ENCODE assay signal across 8 cellular contexts in the genomic region with DNA sequence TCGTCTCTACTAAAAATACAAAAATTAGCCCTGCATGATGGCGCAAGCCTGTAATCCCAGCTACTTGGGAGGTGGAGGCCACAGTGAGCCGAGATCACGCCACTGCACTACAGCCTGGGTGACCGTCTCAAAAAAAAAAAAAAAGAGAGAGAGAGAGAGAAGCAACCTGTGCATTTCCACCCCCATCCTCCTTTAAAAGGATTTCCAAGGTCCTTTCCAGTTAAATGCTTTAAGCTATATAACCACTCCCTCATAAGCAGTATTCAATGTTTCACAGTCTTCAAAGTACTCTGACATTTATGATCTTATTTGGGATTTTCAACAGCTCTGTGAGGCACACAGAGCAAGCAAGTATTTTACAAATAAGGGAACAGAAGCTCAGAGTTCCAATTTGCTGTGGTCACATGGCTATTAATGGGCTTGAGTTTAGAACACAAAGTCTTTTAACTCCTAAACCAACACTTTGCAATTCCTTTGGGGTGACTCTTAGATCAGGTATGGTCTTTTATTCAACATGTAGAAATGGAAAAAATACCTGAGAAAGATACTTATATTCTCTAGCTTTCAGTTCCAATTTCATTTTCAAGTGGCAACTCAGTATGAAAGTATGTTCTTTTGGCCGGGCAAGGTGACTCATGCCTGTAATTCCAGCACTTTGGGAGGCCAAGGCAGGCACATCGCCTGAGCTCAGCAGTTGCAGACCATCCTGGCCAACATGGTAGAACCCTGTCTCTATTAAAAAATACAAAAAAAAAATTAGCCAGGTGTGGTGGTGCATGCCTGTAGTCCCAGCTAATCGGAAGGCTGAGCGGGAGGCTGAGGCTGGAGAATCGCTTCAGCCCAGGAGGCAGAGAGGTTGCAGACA. TPM values are rescaled to one million over a fixed set of nuclear protein-coding genes. Genes with fewer than 3 reads are reported as not detected.
DNase-seq lines count a peak whose midpoint lies in the region; ATAC-seq and TF ChIP-seq lines count a peak whose summit lies in the region.

No MANE protein-coding gene starts in this region.

- H3K4me1 ChIP-seq in HUES48 (ENCODE audit: control insufficient read depth, insufficient read depth, low read length) (0 out of 2 replicates have a peak, but pooled peaks cover 6% of the 10 kb centered on the region), adrenal gland (replicated peaks in 1 of 2) (peaks cover 21 to 32% of the 10 kb centered on the region in 2 donors), left lung (peaks cover 14 to 38% of the 10 kb centered on the region in 2 donors)

- DNase-seq in adrenal gland: peak in 6 of 7 donors; percentile 58 to 69 (median 64)
- DNase-seq in left lung: peak in 1 of 2 donors; percentile 51
- peak; percentile 50 for DNase-seq in stimulated activated naive CD8-positive, alpha-beta T cell treated with anti-CD3 and anti-CD28 coated beads, Interleukin-15, Interleukin-2, amounts not matched to agents 100 U/mL and 50 U/mL, for 24 hours
- no peak for DNase-seq in Ammon's horn (ENCODE audit: low spot score)
- DNase-seq in DMS114 treated with DMSO at 0.1 percent for 48 hours (lab: John Stamatoyannopoulos, UW; ENCODE audit: unreplicated experiment): no peak

- H3K27ac ChIP-seq in HUES48 (ENCODE audit: low read depth, low read length) (peak overlapping the region; percentile 46), adrenal gland (peak overlapping the region in 4 of 5 donors; percentile 15 to 73 (median 68)), left lung (peak overlapping the region; percentile 71 to 81)

- no peak overlapping the region for H3K9ac ChIP-seq in HUES48 (ENCODE audit: low read depth, low read length)

- no peaks in the 10 kb centered on the region for H3K36me3 ChIP-seq in HUES48 (ENCODE audit: control insufficient read depth, insufficient read depth, low read length)
- H3K36me3 ChIP-seq in adrenal gland (replicated peaks in 1 of 2): no peaks in the 10 kb centered on the region
- no peaks in the 10 kb centered on the region for H3K36me3 ChIP-seq in left lung

- ATAC-seq in GM18907 (IDR thresholded peaks at IDR 0.05; ENCODE audit: unreplicated experiment) (peak; percentile 81), left lung (peak; percentile 88), GM21390 (IDR thresholded peaks at IDR 0.05; ENCODE audit: unreplicated experiment) (no peak)
- peak; percentile 91 for ATAC-seq in stimulated activated naive CD8-positive, alpha-beta T cell treated with anti-CD3 and anti-CD28 coated beads, Interleukin-15, Interleukin-2, amounts not matched to agents 100 U/mL and 50 U/mL, for 24 hours

- no peaks in the 10 kb centered on the region for H3K27me3 ChIP-seq in HUES48 (ENCODE audit: control insufficient read depth, insufficient read depth, low read length)
- H3K27me3 ChIP-seq in adrenal gland: no peaks in the 10 kb centered on the region
- no peaks in the 10 kb centered on the region for H3K27me3 ChIP-seq in left lung

- 61 to 64% (median 62%) methylated on average over 10 of the region's 10 CpGs for WGBS in adrenal gland, 4 donors

- TF ChIP-seq POLR2A in adrenal gland (IDR thresholded peaks at IDR 0.05): no peak

- no peak for TF ChIP-seq CTCF in adrenal gland (IDR thresholded peaks at IDR 0.05)
- TF ChIP-seq CTCF in left lung (IDR thresholded peaks at IDR 0.05): no peak

- no peak overlapping the region for H3K4me3 ChIP-seq in HUES48 (ENCODE audit: low read depth, low read length)
- peak overlapping the region in 1 of 4 donors; percentile 30 for H3K4me3 ChIP-seq in adrenal gland
- no peak overlapping the region for H3K4me3 ChIP-seq in left lung

- no peaks in the 10 kb centered on the region for H3K9me3 ChIP-seq in HUES48 (ENCODE audit: control insufficient read depth, insufficient read depth, low read length)
- no peaks in the 10 kb centered on the region for H3K9me3 ChIP-seq in adrenal gland (replicated peaks in 1 of 3)
- no peaks in the 10 kb centered on the region for H3K9me3 ChIP-seq in left lung

- intact Hi-C loops in adrenal gland (cut with DNase I) (no loop called here), left lung (cut with DNase I) (no loop called here)

RNA-seq across cellular contexts. Expression of gene SPOP, which starts 31.3 kb away (rescaled TPM):
- 10 to 100 TPM; 44.0 to 86.4 (median 58.6) TPM for total RNA-seq in adrenal gland
- 10 to 100 TPM; 22.4 to 47.8 (median 33.6) TPM for polyA plus RNA-seq in adrenal gland
- 10 to 100 TPM; 79.5 to 89.6 TPM for total RNA-seq in left lung

Comparison
In these comparisons a context has a peak if more than half of its experiments do, and no peak if none do; other contexts are left out.
1. DNase-seq: peak in adrenal gland (6 of 7) and stimulated activated naive CD8-positive, alpha-beta T cell treated with anti-CD3 and anti-CD28 coated beads, Interleukin-15, Interleukin-2, amounts not matched to agents 100 U/mL and 50 U/mL, for 24 hours (single experiment); none in Ammon's horn (single experiment) and DMS114 treated with DMSO at 0.1 percent for 48 hours (single experiment).
2. Peak in every context shown above with its lines, with median percentiles within 50 percentile points of each other: H3K27ac ChIP-seq.